ENCODE assay signal across 14 cellular contexts in genomic region chr4:74543983-74544382, GRCh38.
DNase-seq lines count a peak whose midpoint lies in the region; ATAC-seq and TF ChIP-seq lines count a peak whose summit lies in the region.
"Had no signal": no experiment of that assay in that cellular context is flagged by ENCODE, and none has a peak within 500 bp of the region (broad histone marks: within the 10 kb centered on the region; RNA-seq: fewer than 3 reads in every experiment).

No MANE protein-coding gene starts in this region.

- POLR2A ChIA-PET in AG04449 (lab: Yijun Ruan, JAX) (interaction anchor here (0.6 to 0.7 kb wide), 2 partner anchors 11 to 311 kb away, joined by 3 read pairs; no protein-coding TSS in a partner anchor), MCF 10A (lab: Yijun Ruan, JAX) (interaction anchor here (0.8 to 4.4 kb wide), 18 partner anchors 11 to 971 kb away, joined by 3 to 21 read pairs (median 4); partner anchors contain the start of genes RCHY1 and THAP6)
- POLR2A ChIA-PET in activated CD4-positive, alpha-beta memory T cell treated with anti-CD3 and anti-CD28 coated beads, Interleukin-2, amount 10 ng/mL, durations not matched to agents 7 days and 5 days (lab: Charles Lee) = no interaction called here

- no peak for TF ChIP-seq CTCF in AG04449 (IDR thresholded peaks at IDR 0.05; ENCODE audit: insufficient read depth, low read length, missing control alignments)
- TF ChIP-seq CTCF in MCF 10A (IDR thresholded peaks at IDR 0.05; ENCODE audit: unreplicated experiment) = no peak

- no peak overlapping the region for H3K27ac Mint-ChIP-seq in MCF 10A (ENCODE audit: low read depth, unreplicated experiment)
- H3K27ac Mint-ChIP-seq in activated CD4-positive, alpha-beta memory T cell treated with anti-CD3 and anti-CD28 coated beads, Interleukin-2, amount 10 ng/mL, durations not matched to agents 7 days and 5 days = no peak overlapping the region
- H3K27ac Mint-ChIP-seq in activated T-cell treated with anti-CD3 and anti-CD28 coated beads, Interleukin-2, amount 50 U/mL, for 72 hours = no peak overlapping the region

- H3K36me3 Mint-ChIP-seq in MCF 10A (ENCODE audit: insufficient read depth, unreplicated experiment) = no peaks in the 10 kb centered on the region
- no peaks in the 10 kb centered on the region for H3K36me3 Mint-ChIP-seq in activated CD4-positive, alpha-beta memory T cell treated with anti-CD3 and anti-CD28 coated beads, Interleukin-2, amount 10 ng/mL, durations not matched to agents 7 days and 5 days (ENCODE audit: low read depth)
- H3K36me3 Mint-ChIP-seq in activated T-cell treated with anti-CD3 and anti-CD28 coated beads, Interleukin-2, amount 50 U/mL, for 72 hours (ENCODE audit: insufficient read depth in 2 of 2) = no peaks in the 10 kb centered on the region

- CTCF ChIA-PET in AG04449 (lab: Yijun Ruan, JAX) = interaction anchor here (0.8 to 7.4 kb wide), 7 partner anchors 12 to 224 kb away, joined by 3 to 82 read pairs (median 6); no protein-coding TSS in a partner anchor
- CTCF ChIA-PET in MCF 10A (lab: Yijun Ruan, JAX) = interaction anchor here (0.6 to 9.2 kb wide), 13 partner anchors 11 to 224 kb away, joined by 3 to 171 read pairs (median 3); no protein-coding TSS in a partner anchor
- CTCF ChIA-PET in activated CD4-positive, alpha-beta memory T cell treated with anti-CD3 and anti-CD28 coated beads, Interleukin-2, amount 10 ng/mL, durations not matched to agents 7 days and 5 days (lab: Charles Lee) = interaction anchor here (3.6 kb wide), 1 partner anchor 11 kb away, joined by 10 read pairs; no protein-coding TSS in a partner anchor

- intact Hi-C loops in MCF 10A (cut with micrococcal nuclease) = loop anchor here (2.0 to 10.0 kb wide), 2 partner anchors 127 to 429 kb away; no protein-coding TSS in a partner anchor

- peaks cover 11% of the 10 kb centered on the region for H3K4me1 Mint-ChIP-seq in MCF 10A (ENCODE audit: insufficient read depth, unreplicated experiment)
- peaks cover 6% of the 10 kb centered on the region for H3K4me1 Mint-ChIP-seq in activated CD4-positive, alpha-beta memory T cell treated with anti-CD3 and anti-CD28 coated beads, Interleukin-2, amount 10 ng/mL, durations not matched to agents 7 days and 5 days
- H3K4me1 Mint-ChIP-seq in activated T-cell treated with anti-CD3 and anti-CD28 coated beads, Interleukin-2, amount 50 U/mL, for 72 hours (ENCODE audit: low read depth) = peaks cover 11% of the 10 kb centered on the region

- BruUV-seq in MCF 10A (replicated peaks; lab: Mats Ljungman, UMichigan) = no TSS peak

- no peak for ATAC-seq in activated T-cell treated with anti-CD3 and anti-CD28 coated beads, Interleukin-2, amount 50 U/mL, for 72 hours (replicated peaks in 1 of 2)

- H3K4me3 ChIP-seq in AG04449 (ENCODE audit: low read depth, low read length) = no peak overlapping the region
- H3K4me3 ChIP-seq: HAP-1, mucosa of descending colon, prostate gland, tibial nerve had no signal

- no peaks in the 10 kb centered on the region for H3K9me3 Mint-ChIP-seq in MCF 10A (ENCODE audit: unreplicated experiment)
- no peaks in the 10 kb centered on the region for H3K9me3 Mint-ChIP-seq in activated CD4-positive, alpha-beta memory T cell treated with anti-CD3 and anti-CD28 coated beads, Interleukin-2, amount 10 ng/mL, durations not matched to agents 7 days and 5 days
- H3K9me3 Mint-ChIP-seq in activated T-cell treated with anti-CD3 and anti-CD28 coated beads, Interleukin-2, amount 50 U/mL, for 72 hours = no peaks in the 10 kb centered on the region

- DNase-seq in AG04449 (ENCODE audit: low read depth, low spot score) = peak; percentile 38
- peak; percentile 26 for DNase-seq in HK-2 (ENCODE audit: unreplicated experiment)
- peak; percentile 33 for DNase-seq in MCF 10A (ENCODE audit: unreplicated experiment)
- peak; percentile 84 for DNase-seq in iris pigment epithelial cell (ENCODE audit: low read depth)
- no peak for DNase-seq in NCI-H69 (lab: John Stamatoyannopoulos, UW)
- no peak for DNase-seq in activated CD4-positive, alpha-beta memory T cell treated with anti-CD3 and anti-CD28 coated beads, Interleukin-2, amount 10 ng/mL, durations not matched to agents 7 days and 5 days
- no peak for DNase-seq in NCI-H446 treated with DMSO at 0.1 percent for 48 hours (lab: John Stamatoyannopoulos, UW)
- no peak for DNase-seq in activated T-cell treated with anti-CD3 and anti-CD28 coated beads, Interleukin-2, amount 50 U/mL, for 72 hours
- DNase-seq: activated CD4-positive, alpha-beta T cell treated with anti-CD3 and anti-CD28 coated beads, Interleukin-2, amount 50 U/mL, for 1 hour; NCI-H226 had no signal

- no peak overlapping the region for H3K4me3 Mint-ChIP-seq in MCF 10A (ENCODE audit: unreplicated experiment)
- no peak overlapping the region for H3K4me3 Mint-ChIP-seq in activated CD4-positive, alpha-beta memory T cell treated with anti-CD3 and anti-CD28 coated beads, Interleukin-2, amount 10 ng/mL, durations not matched to agents 7 days and 5 days
- H3K4me3 Mint-ChIP-seq in activated T-cell treated with anti-CD3 and anti-CD28 coated beads, Interleukin-2, amount 50 U/mL, for 72 hours = no peak overlapping the region

- no peaks in the 10 kb centered on the region for H3K27me3 Mint-ChIP-seq in MCF 10A (ENCODE audit: insufficient read depth, unreplicated experiment)
- peaks cover 4% of the 10 kb centered on the region for H3K27me3 Mint-ChIP-seq in activated CD4-positive, alpha-beta memory T cell treated with anti-CD3 and anti-CD28 coated beads, Interleukin-2, amount 10 ng/mL, durations not matched to agents 7 days and 5 days
- H3K27me3 Mint-ChIP-seq in activated T-cell treated with anti-CD3 and anti-CD28 coated beads, Interleukin-2, amount 50 U/mL, for 72 hours (ENCODE audit: low read depth) = no peaks in the 10 kb centered on the region

Comparison
In these comparisons a context has a peak if more than half of its experiments do, and no peak if none do; other contexts are left out.
1. DNase-seq: peak in AG04449 (single experiment), HK-2 (single experiment), MCF 10A (single experiment) and iris pigment epithelial cell (single experiment); none in NCI-H69 (single experiment), activated CD4-positive, alpha-beta memory T cell treated with anti-CD3 and anti-CD28 coated beads, Interleukin-2, amount 10 ng/mL, durations not matched to agents 7 days and 5 days (single experiment), NCI-H446 treated with DMSO at 0.1 percent for 48 hours (single experiment) and activated T-cell treated with anti-CD3 and anti-CD28 coated beads, Interleukin-2, amount 50 U/mL, for 72 hours (0 of 2).